1 cellular context compared by ENCODE assay signal in genomic region chr16:67164599-67165061, GRCh38.
TF ChIP-seq lines count a peak whose summit lies in the region.

HSF4 (plus strand) TSS chr16:67164745; CDS start chr16:67164812, 67 bp downstream.

TF ChIP-seq in GM23338, 12 proteins besides CTCF, POLR2A, EP300 and RAD21 (continued from another document):
- no peak for TF ChIP-seq ZNF462 (CRISPR knock-in tag; IDR thresholded peaks at IDR 0.05)
